ENCODE assay signal across 1 cellular context in genomic region chr18:14142177-14142576, GRCh38. TPM values are rescaled to one million over a fixed set of nuclear protein-coding genes. Genes with fewer than 3 reads are reported as not detected.
"Had no signal": no experiment of that assay in that cellular context is flagged by ENCODE, and none has a peak within 500 bp of the region (broad histone marks: within the 10 kb centered on the region; RNA-seq: fewer than 3 reads in every experiment).

No MANE protein-coding gene starts in this region.

RNA-seq across cellular contexts. Expression of gene ZNF519, which starts 9.9 kb away (rescaled TPM):
- total RNA-seq: ascending aorta had no signal
